16 cellular contexts compared by ENCODE assay signal in the genomic region with DNA sequence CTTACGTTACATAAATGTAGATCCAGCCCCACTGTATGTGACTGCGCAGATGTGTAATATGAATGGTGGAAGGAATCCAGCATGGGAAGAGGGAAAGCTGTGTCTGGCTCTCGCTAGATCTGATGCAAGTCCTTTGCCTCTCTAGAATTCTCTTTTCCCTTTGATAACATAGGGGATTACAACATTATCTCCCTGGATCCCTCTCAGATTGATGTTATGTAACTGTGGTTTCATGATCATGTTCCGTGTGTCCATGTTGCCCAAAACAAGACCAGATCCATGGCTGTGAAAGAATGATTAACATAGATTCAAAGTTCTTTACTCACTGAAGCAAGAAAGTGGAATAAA.
DNase-seq lines count a peak whose midpoint lies in the region; ATAC-seq and TF ChIP-seq lines count a peak whose summit lies in the region.
"Had no signal": no experiment of that assay in that cellular context is flagged by ENCODE, and none has a peak within 500 bp of the region (broad histone marks: within the 10 kb centered on the region; RNA-seq: fewer than 3 reads in every experiment).

No MANE protein-coding gene starts in this region.

- POLR2A ChIA-PET in activated CD8-positive, alpha-beta T cell treated with anti-CD3 and anti-CD28 coated beads, Interleukin-2, amount 10 ng/mL, durations not matched to agents 7 days and 5 days (lab: Charles Lee): interaction anchor here (0.6 kb wide), 1 partner anchor 85 kb away, joined by 4 read pairs; no protein-coding TSS in a partner anchor

- H3K4me3 Mint-ChIP-seq in activated CD8-positive, alpha-beta T cell treated with anti-CD3 and anti-CD28 coated beads, Interleukin-2, amount 10 ng/mL, durations not matched to agents 7 days and 5 days: no peak overlapping the region
- H3K4me3 Mint-ChIP-seq: activated CD4-positive, alpha-beta T cell treated with anti-CD3 and anti-CD28 coated beads, Interleukin-2, amount 10 ng/mL, durations not matched to agents 7 days and 5 days had no signal

- peaks cover 27% of the 10 kb centered on the region for H3F3A ChIP-seq in GM23248 (ENCODE audit: insufficient read depth)

- no peaks in the 10 kb centered on the region for H3K36me3 Mint-ChIP-seq in activated CD8-positive, alpha-beta T cell treated with anti-CD3 and anti-CD28 coated beads, Interleukin-2, amount 10 ng/mL, durations not matched to agents 7 days and 5 days (ENCODE audit: low read depth)

- DNase-seq in AG09309 (ENCODE audit: low read depth) (peak; percentile 79), GM23248 (peak; percentile 84), fibroblast of peridontal ligament (ENCODE audit: extremely low read depth) (peak; percentile 91), putamen (ENCODE audit: low spot score) (peak; percentile 32), brain microvascular endothelial cell (no peak)
- no peak for DNase-seq in activated CD8-positive, alpha-beta T cell treated with anti-CD3 and anti-CD28 coated beads, Interleukin-2, amount 10 ng/mL, durations not matched to agents 7 days and 5 days
- DNase-seq: activated CD4-positive, alpha-beta T cell treated with anti-CD3 and anti-CD28 coated beads, Interleukin-2, amount 10 ng/mL, durations not matched to agents 7 days and 5 days; activated naive CD4-positive, alpha-beta T cell; NCI-H1092; NCI-H2107; NCI-H748 treated with DMSO at 0.1 percent for 48 hours; stimulated activated CD4-positive, alpha-beta T cell treated with anti-CD3 and anti-CD28 coated beads, Interleukin-2, amount 100 ng/mL, for 48 hours; testis had no signal

- H3K4me1 ChIP-seq in GM23248 (ENCODE audit: insufficient read depth): peaks cover 49% of the 10 kb centered on the region
- H3K4me1 ChIP-seq: testis had no signal

- no peaks in the 10 kb centered on the region for H3K9me2 ChIP-seq in GM23248 (ENCODE audit: insufficient read depth)

- peak overlapping the region; percentile 74 for H3K9ac ChIP-seq in GM23248

- H3K27ac ChIP-seq in GM23248 (peak overlapping the region; percentile 94), brain microvascular endothelial cell (no peak overlapping the region)
- H3K27ac ChIP-seq: testis had no signal

- H4K20me1 ChIP-seq in GM23248 (ENCODE audit: insufficient read depth): no peaks in the 10 kb centered on the region

- no peaks in the 10 kb centered on the region for H3K79me2 ChIP-seq in GM23248 (ENCODE audit: insufficient read depth)

- no peak for ATAC-seq in GM21737 (IDR thresholded peaks at IDR 0.05; ENCODE audit: unreplicated experiment)
- ATAC-seq in GM19463 (IDR thresholded peaks at IDR 0.05; ENCODE audit: unreplicated experiment): no peak
- ATAC-seq in activated CD8-positive, alpha-beta T cell treated with anti-CD3 and anti-CD28 coated beads, Interleukin-2, amount 10 ng/mL, durations not matched to agents 7 days and 5 days: no peak

- no peaks in the 10 kb centered on the region for H3K9me3 Mint-ChIP-seq in activated CD8-positive, alpha-beta T cell treated with anti-CD3 and anti-CD28 coated beads, Interleukin-2, amount 10 ng/mL, durations not matched to agents 7 days and 5 days (ENCODE audit: insufficient read depth)
- H3K9me3 Mint-ChIP-seq: activated CD4-positive, alpha-beta T cell treated with anti-CD3 and anti-CD28 coated beads, Interleukin-2, amount 10 ng/mL, durations not matched to agents 7 days and 5 days had no signal

- H2AFZ ChIP-seq in GM23248: no peak overlapping the region

- WGBS in GM23248 (ENCODE audit: low coverage in 1 of 2, low lambda C conversion rate in 2 of 2, missing lambda C conversion rate in 2 of 2), 2 experiments: 22 to 25% methylated on average over 4 of the region's 4 CpGs

- no peak overlapping the region for H3K27ac Mint-ChIP-seq in activated CD8-positive, alpha-beta T cell treated with anti-CD3 and anti-CD28 coated beads, Interleukin-2, amount 10 ng/mL, durations not matched to agents 7 days and 5 days
- H3K27ac Mint-ChIP-seq: activated CD4-positive, alpha-beta T cell treated with anti-CD3 and anti-CD28 coated beads, Interleukin-2, amount 10 ng/mL, durations not matched to agents 7 days and 5 days had no signal

- no peaks in the 10 kb centered on the region for H3K27me3 ChIP-seq in GM23248 (replicated peaks; ENCODE audit: insufficient read depth)
- H3K27me3 ChIP-seq in brain microvascular endothelial cell (replicated peaks): peaks cover 6% of the 10 kb centered on the region
- H3K27me3 ChIP-seq: testis had no signal

- no peaks in the 10 kb centered on the region for H3K4me1 Mint-ChIP-seq in activated CD8-positive, alpha-beta T cell treated with anti-CD3 and anti-CD28 coated beads, Interleukin-2, amount 10 ng/mL, durations not matched to agents 7 days and 5 days (ENCODE audit: low read depth)
- H3K4me1 Mint-ChIP-seq: activated CD4-positive, alpha-beta T cell treated with anti-CD3 and anti-CD28 coated beads, Interleukin-2, amount 10 ng/mL, durations not matched to agents 7 days and 5 days had no signal

- TF ChIP-seq CTCF in AG09309 (IDR thresholded peaks at IDR 0.05; ENCODE audit: control insufficient read depth, insufficient read depth, low read depth, low read length, missing control alignments) (no peak), brain microvascular endothelial cell (IDR thresholded peaks at IDR 0.05; ENCODE audit: low read depth, low read length, missing control alignments) (no peak)

- H3K4me2 ChIP-seq in GM23248 (ENCODE audit: unreplicated experiment): peak overlapping the region; percentile 85

- H3K27me3 Mint-ChIP-seq in activated CD8-positive, alpha-beta T cell treated with anti-CD3 and anti-CD28 coated beads, Interleukin-2, amount 10 ng/mL, durations not matched to agents 7 days and 5 days (ENCODE audit: low read depth): peaks cover 21% of the 10 kb centered on the region

- CTCF ChIA-PET in activated CD8-positive, alpha-beta T cell treated with anti-CD3 and anti-CD28 coated beads, Interleukin-2, amount 10 ng/mL, durations not matched to agents 7 days and 5 days (lab: Charles Lee): no interaction called here

- H3K4me3 ChIP-seq in AG09309 (ENCODE audit: control insufficient read depth, low read depth, low read length): no peak overlapping the region
- peak overlapping the region; percentile 55 for H3K4me3 ChIP-seq in GM23248
- H3K4me3 ChIP-seq in brain microvascular endothelial cell (ENCODE audit: low read depth, low read length): no peak overlapping the region
- H3K4me3 ChIP-seq: coronary artery, testis had no signal

- in situ Hi-C loops in GM23248 (cut with MboI): no loop called here
- in situ Hi-C loops in brain microvascular endothelial cell (cut with HindIII; ENCODE audit: low pct_ligation_motif_present, low sequenced_read_pairs): no loop called here

- H3K36me3 ChIP-seq in GM23248 (ENCODE audit: low read depth) (no peaks in the 10 kb centered on the region), brain microvascular endothelial cell (replicated peaks) (no peaks in the 10 kb centered on the region)

- no peaks in the 10 kb centered on the region for H3K9me3 ChIP-seq in GM23248 (ENCODE audit: low read depth)
- H3K9me3 ChIP-seq: testis had no signal

Comparison
In these comparisons a context has a peak if more than half of its experiments do, and no peak if none do; other contexts are left out.
1. DNase-seq: peak in AG09309 (single experiment), GM23248 (single experiment), fibroblast of peridontal ligament (single experiment) and putamen (single experiment); none in brain microvascular endothelial cell (single experiment) and activated CD8-positive, alpha-beta T cell treated with anti-CD3 and anti-CD28 coated beads, Interleukin-2, amount 10 ng/mL, durations not matched to agents 7 days and 5 days (single experiment).